20 cellular contexts compared by ENCODE assay signal in the genomic region with DNA sequence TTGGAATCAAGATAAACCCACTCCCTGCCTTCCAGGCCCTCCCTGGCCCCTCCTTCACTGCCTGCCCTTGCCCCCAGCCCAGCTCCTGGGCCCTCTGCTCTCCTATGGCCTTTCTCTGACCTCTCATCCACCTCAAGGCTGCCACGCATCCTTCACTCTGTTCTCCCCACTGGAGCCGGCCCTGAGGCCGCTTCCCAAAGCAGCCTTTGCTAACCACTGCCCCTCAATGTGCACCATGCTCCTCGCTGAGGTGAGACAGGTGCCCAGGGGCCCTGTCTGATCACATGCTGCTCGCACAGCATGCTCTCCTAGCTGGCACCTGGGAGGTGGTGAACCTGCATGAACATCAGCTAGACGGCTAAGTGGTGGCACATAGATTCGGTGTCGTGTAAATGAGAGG.
"Had no signal": no experiment of that assay in that cellular context is flagged by ENCODE, and none has a peak within 500 bp of the region (broad histone marks: within the 10 kb centered on the region; RNA-seq: fewer than 3 reads in every experiment).

No MANE protein-coding gene starts in this region.

- ATAC-seq: activated naive CD4-positive, alpha-beta T cell treated with anti-CD3 and anti-CD28 coated beads, Interleukin-2, amount 50 U/mL, for 72 hours; effector memory CD8-positive, alpha-beta T cell; gastrocnemius medialis; stimulated activated effector memory CD8-positive, alpha-beta T cell treated with anti-CD3 and anti-CD28 coated beads, Interleukin-12 subunit alpha, Interleukin-12 subunit beta, amount 100 ng/mL, for 72 hours; stimulated activated naive CD8-positive, alpha-beta T cell treated with anti-CD3 and anti-CD28 coated beads, Interleukin-15, amount 100 ng/mL, for 72 hours had no signal

- H3K9me3 Mint-ChIP-seq: activated naive CD4-positive, alpha-beta T cell treated with anti-CD3 and anti-CD28 coated beads, Interleukin-2, amount 50 U/mL, for 72 hours; activated T-helper 1 cell treated with anti-CD3 and anti-CD28 coated beads, Interleukin-12 subunit alpha, Interleukin-12 subunit beta, Interleukin-2, Interleukin-4 antibody, amounts not matched to agents 30 ng/mL and 10 ng/mL and 1 ng/mL, durations not matched to agents 14 hours and 24 hours and 36 hours; effector memory CD8-positive, alpha-beta T cell; stimulated activated effector memory CD8-positive, alpha-beta T cell treated with anti-CD3 and anti-CD28 coated beads, Interleukin-12 subunit alpha, Interleukin-12 subunit beta, amount 100 ng/mL, for 72 hours; stimulated activated naive CD8-positive, alpha-beta T cell treated with anti-CD3 and anti-CD28 coated beads, Interleukin-15, amount 100 ng/mL, for 72 hours had no signal

- H3K4me3 Mint-ChIP-seq: activated T-helper 1 cell treated with anti-CD3 and anti-CD28 coated beads, Interleukin-12 subunit alpha, Interleukin-12 subunit beta, Interleukin-2, Interleukin-4 antibody, amounts not matched to agents 30 ng/mL and 10 ng/mL and 1 ng/mL, durations not matched to agents 14 hours and 24 hours and 36 hours; effector memory CD8-positive, alpha-beta T cell; stimulated activated effector memory CD8-positive, alpha-beta T cell treated with anti-CD3 and anti-CD28 coated beads, Interleukin-12 subunit alpha, Interleukin-12 subunit beta, amount 100 ng/mL, for 72 hours; stimulated activated naive CD8-positive, alpha-beta T cell treated with anti-CD3 and anti-CD28 coated beads, Interleukin-15, amount 100 ng/mL, for 72 hours had no signal

- H3K36me3 Mint-ChIP-seq: activated naive CD4-positive, alpha-beta T cell treated with anti-CD3 and anti-CD28 coated beads, Interleukin-2, amount 50 U/mL, for 72 hours; stimulated activated effector memory CD8-positive, alpha-beta T cell treated with anti-CD3 and anti-CD28 coated beads, Interleukin-12 subunit alpha, Interleukin-12 subunit beta, amount 100 ng/mL, for 72 hours had no signal

- DNase-seq: activated CD4-positive, alpha-beta T cell treated with anti-CD3 and anti-CD28 coated beads for 1 hour; activated CD4-positive, alpha-beta T cell treated with anti-CD3 and anti-CD28 coated beads, Interleukin-2, amount 50 U/mL, for 1 hour; brain microvascular endothelial cell; central memory CD4-positive, alpha-beta T cell; effector memory CD8-positive, alpha-beta T cell; esophagus squamous epithelium; gastrocnemius medialis; hippocampal formation; left ventricle myocardium inferior; mammary epithelial cell; midbrain; ovary; stimulated activated naive CD8-positive, alpha-beta T cell treated with anti-CD3 and anti-CD28 coated beads, Interleukin-15, amount 100 ng/mL, for 72 hours; T-helper 1 cell; tibial artery had no signal

- H3K27ac Mint-ChIP-seq: activated T-helper 1 cell treated with anti-CD3 and anti-CD28 coated beads, Interleukin-12 subunit alpha, Interleukin-12 subunit beta, Interleukin-2, Interleukin-4 antibody, amounts not matched to agents 30 ng/mL and 10 ng/mL and 1 ng/mL, durations not matched to agents 14 hours and 24 hours and 36 hours; effector memory CD8-positive, alpha-beta T cell; stimulated activated effector memory CD8-positive, alpha-beta T cell treated with anti-CD3 and anti-CD28 coated beads, Interleukin-12 subunit alpha, Interleukin-12 subunit beta, amount 100 ng/mL, for 72 hours; stimulated activated naive CD8-positive, alpha-beta T cell treated with anti-CD3 and anti-CD28 coated beads, Interleukin-15, amount 100 ng/mL, for 72 hours had no signal

- FAIRE-seq: colon, TTC549 had no signal
